Comparison of ENCODE assay signal across 1 cellular context in the genomic region with DNA sequence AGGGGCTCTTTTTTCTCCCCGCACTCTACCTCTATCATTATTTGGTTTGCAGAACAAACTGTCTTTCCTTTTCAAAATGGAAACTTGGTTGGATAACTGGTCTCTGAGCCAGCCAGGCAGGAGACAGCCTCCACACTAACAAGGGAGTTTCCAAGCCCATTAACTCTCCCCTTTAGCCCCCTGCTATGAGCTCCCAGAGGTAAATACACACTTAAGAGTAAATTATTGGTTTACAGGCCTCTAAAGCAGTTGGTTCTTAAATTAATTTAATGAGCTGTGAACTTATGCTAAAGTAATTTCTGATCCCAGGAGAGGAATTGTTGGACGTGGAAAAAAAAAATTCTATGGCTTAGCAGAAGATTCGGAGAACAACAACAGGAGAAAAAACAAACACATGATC.
TF ChIP-seq lines count a peak whose summit lies in the region.

No MANE protein-coding gene starts in this region.

TF ChIP-seq in HEK293, 187 proteins besides CTCF, POLR2A, EP300 and RAD21 (continued from another document and continues in another):
- TF ChIP-seq ZNF302 (tag by site-specific recombination; IDR thresholded peaks at IDR 0.05; ENCODE audit: low read depth): no peak
- TF ChIP-seq PBX3 (CRISPR knock-in tag; IDR thresholded peaks at IDR 0.05): no peak
- TF ChIP-seq ZNF423 (tag by site-specific recombination; IDR thresholded peaks at IDR 0.05): peak; percentile 80; the same call in 1 of the 2 replicates
- no peak for TF ChIP-seq EGR2 (tag by site-specific recombination; IDR thresholded peaks at IDR 0.05; ENCODE audit: low read depth)
- TF ChIP-seq SP7 (tag by site-specific recombination; IDR thresholded peaks at IDR 0.05): peak; percentile 94
- TF ChIP-seq IKZF3 (tag by site-specific recombination; IDR thresholded peaks at IDR 0.05): peak; percentile 61
- peak; percentile 83 for TF ChIP-seq GLI2 (tag by site-specific recombination; IDR thresholded peaks at IDR 0.05; ENCODE audit: borderline replicate concordance, low read depth)
- TF ChIP-seq, protein P1, sequence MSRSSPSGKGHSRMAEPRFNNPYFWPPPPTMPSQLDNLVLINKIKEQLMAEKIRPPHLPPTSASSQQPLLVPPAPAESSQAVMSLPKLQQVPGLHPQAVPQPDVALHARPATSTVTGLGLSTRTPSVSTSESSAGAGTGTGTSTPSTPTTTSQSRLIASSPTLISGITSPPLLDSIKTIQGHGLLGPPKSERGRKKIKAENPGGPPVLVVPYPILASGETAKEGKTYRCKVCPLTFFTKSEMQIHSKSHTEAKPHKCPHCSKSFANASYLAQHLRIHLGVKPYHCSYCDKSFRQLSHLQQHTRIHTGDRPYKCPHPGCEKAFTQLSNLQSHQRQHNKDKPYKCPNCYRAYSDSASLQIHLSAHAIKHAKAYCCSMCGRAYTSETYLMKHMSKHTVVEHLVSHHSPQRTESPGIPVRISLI (tag by site-specific recombination; IDR thresholded peaks at IDR 0.05): no peak
- no peak for TF ChIP-seq ZNF354C (tag by site-specific recombination; IDR thresholded peaks at IDR 0.05; ENCODE audit: borderline replicate concordance, low read depth)
- no peak for TF ChIP-seq BCL6B (tag by site-specific recombination; IDR thresholded peaks at IDR 0.05)
- TF ChIP-seq, protein P2, sequence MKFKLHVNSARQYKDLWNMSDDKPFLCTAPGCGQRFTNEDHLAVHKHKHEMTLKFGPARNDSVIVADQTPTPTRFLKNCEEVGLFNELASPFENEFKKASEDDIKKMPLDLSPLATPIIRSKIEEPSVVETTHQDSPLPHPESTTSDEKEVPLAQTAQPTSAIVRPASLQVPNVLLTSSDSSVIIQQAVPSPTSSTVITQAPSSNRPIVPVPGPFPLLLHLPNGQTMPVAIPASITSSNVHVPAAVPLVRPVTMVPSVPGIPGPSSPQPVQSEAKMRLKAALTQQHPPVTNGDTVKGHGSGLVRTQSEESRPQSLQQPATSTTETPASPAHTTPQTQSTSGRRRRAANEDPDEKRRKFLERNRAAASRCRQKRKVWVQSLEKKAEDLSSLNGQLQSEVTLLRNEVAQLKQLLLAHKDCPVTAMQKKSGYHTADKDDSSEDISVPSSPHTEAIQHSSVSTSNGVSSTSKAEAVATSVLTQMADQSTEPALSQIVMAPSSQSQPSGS (tag by site-specific recombination; IDR thresholded peaks at IDR 0.05; ENCODE audit: low read depth): no peak
- TF ChIP-seq GLIS1 (tag by site-specific recombination; IDR thresholded peaks at IDR 0.05): peak; percentile 86
- no peak for TF ChIP-seq ZBTB10 (tag by site-specific recombination; IDR thresholded peaks at IDR 0.05)
- no peak for TF ChIP-seq ZNF626 (tag by site-specific recombination; IDR thresholded peaks at IDR 0.05)
- TF ChIP-seq FEZF1 (tag by site-specific recombination; IDR thresholded peaks at IDR 0.05): peak; percentile 77
- TF ChIP-seq ZNF76 (tag by site-specific recombination; IDR thresholded peaks at IDR 0.05; ENCODE audit: borderline replicate concordance, low read depth): no peak
- no peak for TF ChIP-seq SP2 (tag by site-specific recombination; IDR thresholded peaks at IDR 0.05)
- TF ChIP-seq, protein P3, sequence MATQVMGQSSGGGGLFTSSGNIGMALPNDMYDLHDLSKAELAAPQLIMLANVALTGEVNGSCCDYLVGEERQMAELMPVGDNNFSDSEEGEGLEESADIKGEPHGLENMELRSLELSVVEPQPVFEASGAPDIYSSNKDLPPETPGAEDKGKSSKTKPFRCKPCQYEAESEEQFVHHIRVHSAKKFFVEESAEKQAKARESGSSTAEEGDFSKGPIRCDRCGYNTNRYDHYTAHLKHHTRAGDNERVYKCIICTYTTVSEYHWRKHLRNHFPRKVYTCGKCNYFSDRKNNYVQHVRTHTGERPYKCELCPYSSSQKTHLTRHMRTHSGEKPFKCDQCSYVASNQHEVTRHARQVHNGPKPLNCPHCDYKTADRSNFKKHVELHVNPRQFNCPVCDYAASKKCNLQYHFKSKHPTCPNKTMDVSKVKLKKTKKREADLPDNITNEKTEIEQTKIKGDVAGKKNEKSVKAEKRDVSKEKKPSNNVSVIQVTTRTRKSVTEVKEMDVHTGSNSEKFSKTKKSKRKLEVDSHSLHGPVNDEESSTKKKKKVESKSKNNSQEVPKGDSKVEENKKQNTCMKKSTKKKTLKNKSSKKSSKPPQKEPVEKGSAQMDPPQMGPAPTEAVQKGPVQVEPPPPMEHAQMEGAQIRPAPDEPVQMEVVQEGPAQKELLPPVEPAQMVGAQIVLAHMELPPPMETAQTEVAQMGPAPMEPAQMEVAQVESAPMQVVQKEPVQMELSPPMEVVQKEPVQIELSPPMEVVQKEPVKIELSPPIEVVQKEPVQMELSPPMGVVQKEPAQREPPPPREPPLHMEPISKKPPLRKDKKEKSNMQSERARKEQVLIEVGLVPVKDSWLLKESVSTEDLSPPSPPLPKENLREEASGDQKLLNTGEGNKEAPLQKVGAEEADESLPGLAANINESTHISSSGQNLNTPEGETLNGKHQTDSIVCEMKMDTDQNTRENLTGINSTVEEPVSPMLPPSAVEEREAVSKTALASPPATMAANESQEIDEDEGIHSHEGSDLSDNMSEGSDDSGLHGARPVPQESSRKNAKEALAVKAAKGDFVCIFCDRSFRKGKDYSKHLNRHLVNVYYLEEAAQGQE (tag by site-specific recombination; IDR thresholded peaks at IDR 0.05): no peak
- TF ChIP-seq ZNF391 (tag by site-specific recombination; IDR thresholded peaks at IDR 0.05; ENCODE audit: borderline replicate concordance, low read depth): no peak
- TF ChIP-seq ZNF140 (tag by site-specific recombination; IDR thresholded peaks at IDR 0.05): no peak
- no peak for TF ChIP-seq ZNF350 (tag by site-specific recombination; IDR thresholded peaks at IDR 0.05)
- no peak for TF ChIP-seq ZNF514 (tag by site-specific recombination; IDR thresholded peaks at IDR 0.05)
- no peak for TF ChIP-seq REPIN1 (tag by site-specific recombination; IDR thresholded peaks at IDR 0.05; ENCODE audit: low read depth)
- TF ChIP-seq ZNF830 (tag by site-specific recombination; IDR thresholded peaks at IDR 0.05; ENCODE audit: low read depth): no peak
- TF ChIP-seq, protein P4, sequence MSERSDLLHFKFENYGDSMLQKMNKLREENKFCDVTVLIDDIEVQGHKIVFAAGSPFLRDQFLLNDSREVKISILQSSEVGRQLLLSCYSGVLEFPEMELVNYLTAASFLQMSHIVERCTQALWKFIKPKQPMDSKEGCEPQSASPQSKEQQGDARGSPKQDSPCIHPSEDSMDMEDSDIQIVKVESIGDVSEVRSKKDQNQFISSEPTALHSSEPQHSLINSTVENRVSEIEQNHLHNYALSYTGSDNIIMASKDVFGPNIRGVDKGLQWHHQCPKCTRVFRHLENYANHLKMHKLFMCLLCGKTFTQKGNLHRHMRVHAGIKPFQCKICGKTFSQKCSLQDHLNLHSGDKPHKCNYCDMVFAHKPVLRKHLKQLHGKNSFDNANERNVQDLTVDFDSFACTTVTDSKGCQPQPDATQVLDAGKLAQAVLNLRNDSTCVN (tag by site-specific recombination; optimal IDR thresholded peaks at IDR 0.05): no peak
- no peak for TF ChIP-seq KLF8 (tag by site-specific recombination; IDR thresholded peaks at IDR 0.05)
- no peak for TF ChIP-seq ZNF426 (tag by site-specific recombination; IDR thresholded peaks at IDR 0.05)
- no peak for TF ChIP-seq ZNF548 (tag by site-specific recombination; IDR thresholded peaks at IDR 0.05)
- 0 out of 2 replicates have a peak, but pooled peaks have one; percentile 33 for TF ChIP-seq ZBTB1 (tag by site-specific recombination; IDR thresholded peaks at IDR 0.05)
- TF ChIP-seq ZNF629 (tag by site-specific recombination; IDR thresholded peaks at IDR 0.05): peak; percentile 20; the same call in 1 of the 2 replicates
- TF ChIP-seq ZNF394 (tag by site-specific recombination; IDR thresholded peaks at IDR 0.05; ENCODE audit: borderline replicate concordance): no peak
- no peak for TF ChIP-seq GLI4 (tag by site-specific recombination; IDR thresholded peaks at IDR 0.05)
- no peak for TF ChIP-seq ZNF416 (tag by site-specific recombination; IDR thresholded peaks at IDR 0.05)
- TF ChIP-seq ZBTB21 (tag by site-specific recombination; IDR thresholded peaks at IDR 0.05): no peak
- TF ChIP-seq ZNF433 (tag by site-specific recombination; IDR thresholded peaks at IDR 0.05; ENCODE audit: low read depth): no peak
- TF ChIP-seq, protein P5, sequence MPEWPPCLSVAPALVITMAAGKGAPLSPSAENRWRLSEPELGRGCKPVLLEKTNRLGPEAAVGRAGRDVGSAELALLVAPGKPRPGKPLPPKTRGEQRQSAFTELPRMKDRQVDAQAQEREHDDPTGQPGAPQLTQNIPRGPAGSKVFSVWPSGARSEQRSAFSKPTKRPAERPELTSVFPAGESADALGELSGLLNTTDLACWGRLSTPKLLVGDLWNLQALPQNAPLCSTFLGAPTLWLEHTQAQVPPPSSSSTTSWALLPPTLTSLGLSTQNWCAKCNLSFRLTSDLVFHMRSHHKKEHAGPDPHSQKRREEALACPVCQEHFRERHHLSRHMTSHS (tag by site-specific recombination; IDR thresholded peaks at IDR 0.05): no peak; the same call in 1 of the 2 replicates
- no peak for TF ChIP-seq ZFP37 (tag by site-specific recombination; IDR thresholded peaks at IDR 0.05)
- no peak for TF ChIP-seq ZEB2 (tag by site-specific recombination; IDR thresholded peaks at IDR 0.05)
- no peak for TF ChIP-seq ZFP69B (tag by site-specific recombination; IDR thresholded peaks at IDR 0.05)
- TF ChIP-seq, protein P6, sequence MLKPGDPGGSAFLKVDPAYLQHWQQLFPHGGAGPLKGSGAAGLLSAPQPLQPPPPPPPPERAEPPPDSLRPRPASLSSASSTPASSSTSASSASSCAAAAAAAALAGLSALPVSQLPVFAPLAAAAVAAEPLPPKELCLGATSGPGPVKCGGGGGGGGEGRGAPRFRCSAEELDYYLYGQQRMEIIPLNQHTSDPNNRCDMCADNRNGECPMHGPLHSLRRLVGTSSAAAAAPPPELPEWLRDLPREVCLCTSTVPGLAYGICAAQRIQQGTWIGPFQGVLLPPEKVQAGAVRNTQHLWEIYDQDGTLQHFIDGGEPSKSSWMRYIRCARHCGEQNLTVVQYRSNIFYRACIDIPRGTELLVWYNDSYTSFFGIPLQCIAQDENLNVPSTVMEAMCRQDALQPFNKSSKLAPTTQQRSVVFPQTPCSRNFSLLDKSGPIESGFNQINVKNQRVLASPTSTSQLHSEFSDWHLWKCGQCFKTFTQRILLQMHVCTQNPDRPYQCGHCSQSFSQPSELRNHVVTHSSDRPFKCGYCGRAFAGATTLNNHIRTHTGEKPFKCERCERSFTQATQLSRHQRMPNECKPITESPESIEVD (tag by site-specific recombination; IDR thresholded peaks at IDR 0.05): peak; percentile 96
- peak; percentile 93 for TF ChIP-seq ZIC2 (tag by site-specific recombination; IDR thresholded peaks at IDR 0.05)
- TF ChIP-seq, protein P7, sequence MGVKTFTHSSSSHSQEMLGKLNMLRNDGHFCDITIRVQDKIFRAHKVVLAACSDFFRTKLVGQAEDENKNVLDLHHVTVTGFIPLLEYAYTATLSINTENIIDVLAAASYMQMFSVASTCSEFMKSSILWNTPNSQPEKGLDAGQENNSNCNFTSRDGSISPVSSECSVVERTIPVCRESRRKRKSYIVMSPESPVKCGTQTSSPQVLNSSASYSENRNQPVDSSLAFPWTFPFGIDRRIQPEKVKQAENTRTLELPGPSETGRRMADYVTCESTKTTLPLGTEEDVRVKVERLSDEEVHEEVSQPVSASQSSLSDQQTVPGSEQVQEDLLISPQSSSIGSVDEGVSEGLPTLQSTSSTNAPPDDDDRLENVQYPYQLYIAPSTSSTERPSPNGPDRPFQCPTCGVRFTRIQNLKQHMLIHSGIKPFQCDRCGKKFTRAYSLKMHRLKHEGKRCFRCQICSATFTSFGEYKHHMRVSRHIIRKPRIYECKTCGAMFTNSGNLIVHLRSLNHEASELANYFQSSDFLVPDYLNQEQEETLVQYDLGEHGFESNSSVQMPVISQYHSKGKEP (tag by site-specific recombination; IDR thresholded peaks at IDR 0.05): 0 out of 2 replicates have a peak, but pooled peaks have one; percentile 7
